ENCODE assay signal across 31 cellular contexts in genomic region chr16:52649870-52650269, GRCh38.
"Had no signal": no experiment of that assay in that cellular context is flagged by ENCODE, and none has a peak within 500 bp of the region (broad histone marks: within the 10 kb centered on the region; RNA-seq: fewer than 3 reads in every experiment).

No MANE protein-coding gene starts in this region.

- H3K36me3 Mint-ChIP-seq: naive thymus-derived CD4-positive, alpha-beta T cell; natural killer cell; stimulated activated memory B cell treated with anti-CD40 and anti-IgM and Interleukin-4, amounts not matched to agents 10 μg/mL and 1 μg/mL and 100 μg/mL, for 72 hours; type B pancreatic cell had no signal

- H3K4me1 ChIP-seq: parathyroid adenoma, psoas muscle, spleen, suprapubic skin, testis, tibial artery, transverse colon, upper lobe of right lung, uterus had no signal

- H3K4me3 Mint-ChIP-seq: naive thymus-derived CD4-positive, alpha-beta T cell; natural killer cell; nephron; stimulated activated memory B cell treated with anti-CD40 and anti-IgM and Interleukin-4, amounts not matched to agents 10 μg/mL and 1 μg/mL and 100 μg/mL, for 72 hours; stimulated activated naive CD8-positive, alpha-beta T cell treated with anti-CD3 and anti-CD28 coated beads, Interleukin-15, amount 100 ng/mL, for 72 hours; type B pancreatic cell had no signal

- DNase-seq: naive thymus-derived CD4-positive, alpha-beta T cell; natural killer cell; occipital lobe; ovary; posterior cingulate gyrus; psoas muscle; right cardiac atrium; spleen; stimulated activated CD4-positive, alpha-beta T cell treated with anti-CD3 and anti-CD28 coated beads, Interleukin-12 subunit alpha, Interleukin-12 subunit beta, amount 100 ng/mL, for 4 hours; stimulated activated CD4-positive, alpha-beta T cell treated with anti-CD3 and anti-CD28 coated beads, Interleukin-1b, Interleukin-23, amount 100 ng/mL, for 48 hours; stimulated activated CD4-positive, alpha-beta T cell treated with anti-CD3 and anti-CD28 coated beads, Interleukin-4, amount 100 ng/mL, for 1 hour; stimulated activated CD4-positive, alpha-beta T cell treated with anti-CD3 and anti-CD28 coated beads, Interleukin-4, amount 100 ng/mL, for 4 hours; stimulated activated CD8-positive, alpha-beta memory T cell treated with anti-CD3 and anti-CD28 coated beads, Interleukin-4, amount 100 ng/mL, for 48 hours; stimulated activated naive CD4-positive, alpha-beta T cell; stimulated activated naive CD8-positive, alpha-beta T cell treated with anti-CD3 and anti-CD28 coated beads, Interleukin-15, amount 100 ng/mL, for 72 hours; stimulated activated naive CD8-positive, alpha-beta T cell treated with anti-CD3 and anti-CD28 coated beads, Interleukin-15, Interleukin-2, amounts not matched to agents 100 U/mL and 50 U/mL, for 24 hours; substantia nigra; testis; tibial artery; transverse colon; upper lobe of right lung; uterus had no signal

- H3K27me3 ChIP-seq: ovary, spleen, suprapubic skin, testis, tibial artery, transverse colon, upper lobe of right lung, uterus had no signal

- H3K36me3 ChIP-seq: ovary, spleen, suprapubic skin, tibial artery, transverse colon, upper lobe of right lung, uterus had no signal

- H3K27ac ChIP-seq: ovary, parathyroid adenoma, psoas muscle, skin epidermis, spleen, suprapubic skin, testis, tibial artery, transverse colon, upper lobe of right lung, uterus had no signal

- H3K9me3 Mint-ChIP-seq: nephron, type B pancreatic cell had no signal

- ATAC-seq: naive thymus-derived CD4-positive, alpha-beta T cell; natural killer cell; psoas muscle; right cardiac atrium; sciatic nerve; stimulated activated memory B cell treated with anti-CD40 and anti-IgM and Interleukin-4, amounts not matched to agents 10 μg/mL and 1 μg/mL and 100 μg/mL, for 72 hours; stimulated activated naive CD8-positive, alpha-beta T cell treated with anti-CD3 and anti-CD28 coated beads, Interleukin-15, amount 100 ng/mL, for 72 hours; stimulated activated naive CD8-positive, alpha-beta T cell treated with anti-CD3 and anti-CD28 coated beads, Interleukin-15, Interleukin-2, amounts not matched to agents 100 U/mL and 50 U/mL, for 24 hours; upper lobe of right lung had no signal

- H2AFZ ChIP-seq: parathyroid adenoma had no signal

- H3K27me3 Mint-ChIP-seq: stimulated activated naive CD8-positive, alpha-beta T cell treated with anti-CD3 and anti-CD28 coated beads, Interleukin-15, amount 100 ng/mL, for 72 hours had no signal

- H3K27ac Mint-ChIP-seq: natural killer cell; nephron; progenitor cell of endocrine pancreas; stimulated activated memory B cell treated with anti-CD40 and anti-IgM and Interleukin-4, amounts not matched to agents 10 μg/mL and 1 μg/mL and 100 μg/mL, for 72 hours; stimulated activated naive CD8-positive, alpha-beta T cell treated with anti-CD3 and anti-CD28 coated beads, Interleukin-15, amount 100 ng/mL, for 72 hours; type B pancreatic cell had no signal

- H3K4me2 ChIP-seq: smooth muscle cell had no signal

- H3K4me1 Mint-ChIP-seq: naive thymus-derived CD4-positive, alpha-beta T cell; natural killer cell; nephron; stimulated activated memory B cell treated with anti-CD40 and anti-IgM and Interleukin-4, amounts not matched to agents 10 μg/mL and 1 μg/mL and 100 μg/mL, for 72 hours; stimulated activated naive CD8-positive, alpha-beta T cell treated with anti-CD3 and anti-CD28 coated beads, Interleukin-15, amount 100 ng/mL, for 72 hours had no signal

- H3K9ac ChIP-seq: parathyroid adenoma had no signal

- H3K9me3 ChIP-seq: ovary, psoas muscle, spleen, suprapubic skin, testis, tibial artery, transverse colon, upper lobe of right lung, uterus had no signal

- H3K4me3 ChIP-seq: ovary, psoas muscle, skin epidermis, smooth muscle cell, spleen, suprapubic skin, testis, tibial artery, transverse colon, upper lobe of right lung, uterus had no signal

- H3K79me2 ChIP-seq: parathyroid adenoma had no signal
